In the genomic region with DNA sequence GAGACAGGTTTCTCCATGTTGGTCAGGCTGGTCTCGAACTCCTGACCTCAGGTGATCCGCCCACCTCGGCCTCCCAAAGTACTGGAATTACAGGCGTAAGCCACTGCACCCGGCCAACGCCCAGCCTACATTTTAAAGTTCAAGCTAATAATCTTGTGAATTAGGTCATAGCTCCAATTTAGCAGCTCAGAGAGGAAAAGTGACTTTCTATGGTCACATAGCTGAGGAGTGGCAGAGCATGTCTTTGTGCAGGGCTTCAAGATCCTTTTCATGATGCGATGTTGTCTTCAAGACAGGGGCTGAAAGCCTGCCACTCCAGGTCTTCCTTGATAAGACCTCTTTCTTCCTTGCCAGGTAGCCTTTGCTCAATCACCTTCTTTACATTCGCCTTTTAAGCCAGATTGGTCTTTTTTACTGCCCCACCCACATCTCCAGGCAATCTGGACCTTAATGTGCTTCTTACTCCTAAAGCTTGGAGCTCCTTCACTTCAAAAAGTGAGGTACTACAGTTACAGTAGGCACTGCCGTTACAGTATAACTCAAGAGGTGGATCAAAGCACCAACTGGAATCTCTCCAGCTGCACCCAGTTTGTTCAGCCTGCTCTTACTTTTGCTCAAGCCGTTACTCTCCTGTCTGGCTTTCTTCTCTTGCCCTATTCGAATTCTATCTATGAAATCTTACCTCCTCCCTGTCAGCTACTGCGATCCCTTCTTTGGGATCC, we compare ENCODE assay signal across 16 cellular contexts. TPM values are rescaled to one million over a fixed set of nuclear protein-coding genes. Genes with fewer than 3 reads are reported as not detected.
DNase-seq lines count a peak whose midpoint lies in the region; ATAC-seq and TF ChIP-seq lines count a peak whose summit lies in the region.
"Had no signal": no experiment of that assay in that cellular context is flagged by ENCODE, and none has a peak within 500 bp of the region (broad histone marks: within the 10 kb centered on the region; RNA-seq: fewer than 3 reads in every experiment).

No MANE protein-coding gene starts in this region.

- H3K27ac ChIP-seq in CD4-positive, alpha-beta memory T cell (ENCODE audit: low read depth, low read length) = no peak overlapping the region
- peak overlapping the region; percentile 98 for H3K27ac ChIP-seq in neural cell (ENCODE audit: low read length)
- H3K27ac ChIP-seq in CD8-positive, alpha-beta T cell (ENCODE audit: low read depth, low read length) = no peak overlapping the region

- H3K4me3 Mint-ChIP-seq in CD4-positive, alpha-beta memory T cell = no peak overlapping the region
- no peak overlapping the region for H3K4me3 Mint-ChIP-seq in endothelial cell (ENCODE audit: unreplicated experiment)
- no peak overlapping the region for H3K4me3 Mint-ChIP-seq in CD8-positive, alpha-beta T cell
- H3K4me3 Mint-ChIP-seq: CD4-positive, CD25-positive, alpha-beta regulatory T cell; H9 had no signal

- H3K79me2 ChIP-seq in neural cell (replicated peaks; ENCODE audit: insufficient read depth, low read length) = peaks cover 5% of the 10 kb centered on the region

- H3K9me2 ChIP-seq in neural cell (ENCODE audit: insufficient read depth, low read length) = no peaks in the 10 kb centered on the region

- no peaks in the 10 kb centered on the region for H4K20me1 ChIP-seq in neural cell (ENCODE audit: insufficient read depth)

- H3K4me3 ChIP-seq in CD4-positive, alpha-beta memory T cell (ENCODE audit: low read length in 2 of 2) = no peak overlapping the region
- H3K4me3 ChIP-seq in neural cell (ENCODE audit: low read length) = no peak overlapping the region
- H3K4me3 ChIP-seq in CD8-positive, alpha-beta T cell (ENCODE audit: low read depth, low read length) = no peak overlapping the region

- peaks cover 13 to 33% (median 22%) of the 10 kb centered on the region in 4 donors for H3K4me1 Mint-ChIP-seq in CD4-positive, alpha-beta memory T cell
- H3K4me1 Mint-ChIP-seq in endothelial cell (ENCODE audit: unreplicated experiment) = peaks cover 16% of the 10 kb centered on the region
- peaks cover 12% of the 10 kb centered on the region for H3K4me1 Mint-ChIP-seq in CD8-positive, alpha-beta T cell (ENCODE audit: low read depth)

- no peaks in the 10 kb centered on the region for H3K27me3 ChIP-seq in CD4-positive, alpha-beta memory T cell (ENCODE audit: insufficient read depth, low read length)
- no peaks in the 10 kb centered on the region for H3K27me3 ChIP-seq in neural cell (ENCODE audit: insufficient read depth, low read depth, low read length)
- H3K27me3 ChIP-seq in CD8-positive, alpha-beta T cell (ENCODE audit: insufficient read depth, low read length) = no peaks in the 10 kb centered on the region

- TF ChIP-seq EP300 in neural cell (conservative IDR thresholded peaks at IDR 0.05; ENCODE audit: poor library complexity, severe bottlenecking) = no peak

- ATAC-seq in HG02623 (IDR thresholded peaks at IDR 0.05; ENCODE audit: unreplicated experiment) (no peak), HG02763 (IDR thresholded peaks at IDR 0.05; ENCODE audit: unreplicated experiment) (no peak)
- ATAC-seq in CD8-positive, alpha-beta T cell = no peak

- DNase-seq in ACHN (peak; percentile 50), endothelial cell (ENCODE audit: low spot score) (no peak)
- no peak for DNase-seq in CD4-positive, alpha-beta memory T cell
- no peak for DNase-seq in CD8-positive, alpha-beta T cell
- DNase-seq: AML-193; Calu3; CD4-positive, CD25-positive, alpha-beta regulatory T cell; DMS53; H9; NCI-H1417 treated with DMSO at 0.1 percent for 48 hours; NCI-H2029 treated with DMSO at 0.1 percent for 48 hours; NCI-H510A; NCI-H82 had no signal

- no peaks in the 10 kb centered on the region for H3K27me3 Mint-ChIP-seq in CD4-positive, alpha-beta memory T cell
- peaks cover 5% of the 10 kb centered on the region for H3K27me3 Mint-ChIP-seq in endothelial cell (ENCODE audit: unreplicated experiment)
- H3K27me3 Mint-ChIP-seq in CD8-positive, alpha-beta T cell (ENCODE audit: low read depth) = no peaks in the 10 kb centered on the region

- no peak overlapping the region for H3K9ac ChIP-seq in neural cell (ENCODE audit: low read length)

- TF ChIP-seq RAD21 in neural cell (conservative IDR thresholded peaks at IDR 0.05) = no peak

- in situ Hi-C loops in ACHN (cut with HindIII; ENCODE audit: low pct_ligation_motif_present, low pct_unique_long_range_greater_than_20kb, low sequenced_read_pairs) = loop anchor here (25.0 kb wide), 1 partner anchor 300 kb away; a partner anchor contains a TSS

- POLR2A ChIA-PET in CD4-positive, alpha-beta memory T cell (lab: Charles Lee; ENCODE audit: partially characterized antibody) = no interaction called here
- POLR2A ChIA-PET in CD8-positive, alpha-beta T cell (lab: Charles Lee) = no interaction called here

- H3K4me1 ChIP-seq in CD4-positive, alpha-beta memory T cell (ENCODE audit: insufficient read depth, low read length) = peaks cover 26% of the 10 kb centered on the region
- no peaks in the 10 kb centered on the region for H3K4me1 ChIP-seq in CD8-positive, alpha-beta T cell (ENCODE audit: insufficient read depth, low read length)

- no peaks in the 10 kb centered on the region for H3F3A ChIP-seq in neural cell (ENCODE audit: insufficient read depth, low read length, poor library complexity, severe bottlenecking)

- peaks cover 0 to 2% (median 0%) of the 10 kb centered on the region in 8 donors for H3K9me3 Mint-ChIP-seq in CD4-positive, alpha-beta memory T cell
- no peaks in the 10 kb centered on the region for H3K9me3 Mint-ChIP-seq in endothelial cell (ENCODE audit: unreplicated experiment)
- no peaks in the 10 kb centered on the region for H3K9me3 Mint-ChIP-seq in CD8-positive, alpha-beta T cell
- H3K9me3 Mint-ChIP-seq: CD4-positive, CD25-positive, alpha-beta regulatory T cell; H9 had no signal

- CTCF ChIA-PET in CD4-positive, alpha-beta memory T cell (lab: Charles Lee; ENCODE audit: partially characterized antibody) = interaction anchor here (2.0 to 10.4 kb wide), 2 partner anchors 6 to 297 kb away, joined by 6 to 95 read pairs; no protein-coding TSS in a partner anchor
- CTCF ChIA-PET in CD8-positive, alpha-beta T cell (lab: Charles Lee) = interaction anchor here (1.0 to 3.9 kb wide), 3 partner anchors 8 to 17 kb away, joined by 3 to 21 read pairs (median 3); no protein-coding TSS in a partner anchor

- no peaks in the 10 kb centered on the region for H3K36me3 ChIP-seq in CD4-positive, alpha-beta memory T cell (ENCODE audit: insufficient read depth, low read length)
- peaks cover 3% of the 10 kb centered on the region for H3K36me3 ChIP-seq in neural cell (ENCODE audit: insufficient read depth, low read length)
- no peaks in the 10 kb centered on the region for H3K36me3 ChIP-seq in CD8-positive, alpha-beta T cell (ENCODE audit: insufficient read depth, low read length)

- H3K9me3 ChIP-seq in CD4-positive, alpha-beta memory T cell (ENCODE audit: control insufficient read depth in 1 of 2, low read length in 2 of 2) = no peaks in the 10 kb centered on the region
- no peaks in the 10 kb centered on the region for H3K9me3 ChIP-seq in neural cell (ENCODE audit: low read length)
- H3K9me3 ChIP-seq in CD8-positive, alpha-beta T cell (ENCODE audit: low read length) = no peaks in the 10 kb centered on the region

- intact Hi-C loops in CD4-positive, alpha-beta memory T cell (cut with micrococcal nuclease) = no loop called here
- intact Hi-C loops in CD8-positive, alpha-beta T cell (cut with DNase I, micrococcal nuclease) = no loop called here

- no peak overlapping the region for H3K4me2 ChIP-seq in neural cell (ENCODE audit: low read length)

- TF ChIP-seq CTCF in endothelial cell (IDR thresholded peaks at IDR 0.05; ENCODE audit: unreplicated experiment) = no peak
- no peak for TF ChIP-seq CTCF in neural cell (IDR thresholded peaks at IDR 0.05; ENCODE audit: poor library complexity, severe bottlenecking)
- no peak for TF ChIP-seq CTCF in CD8-positive, alpha-beta T cell (IDR thresholded peaks at IDR 0.05)

- H2AFZ ChIP-seq in neural cell (ENCODE audit: low read depth, low read length) = no peak overlapping the region

- peaks cover 5% of the 10 kb centered on the region in 2 donors for H3K36me3 Mint-ChIP-seq in CD4-positive, alpha-beta memory T cell
- peaks cover 11% of the 10 kb centered on the region for H3K36me3 Mint-ChIP-seq in endothelial cell (ENCODE audit: low read depth, unreplicated experiment)
- peaks cover 5% of the 10 kb centered on the region for H3K36me3 Mint-ChIP-seq in CD8-positive, alpha-beta T cell

- H3K27ac Mint-ChIP-seq in CD4-positive, alpha-beta memory T cell = peak overlapping the region in 5 of 7 donors; percentile 9 to 68 (median 33)
- H3K27ac Mint-ChIP-seq in endothelial cell (ENCODE audit: unreplicated experiment) = peak overlapping the region; percentile 95
- H3K27ac Mint-ChIP-seq in CD8-positive, alpha-beta T cell = no peak overlapping the region

TF ChIP-seq in neural cell, 6 proteins besides CTCF, POLR2A, EP300 and RAD21:
- no peak for TF ChIP-seq SMC3 (conservative IDR thresholded peaks at IDR 0.05; ENCODE audit: poor library complexity)
- TF ChIP-seq POLR2AphosphoS5 (IDR thresholded peaks at IDR 0.05) = peak; percentile 16
TF ChIP-seq in neural cell: peak in this region for 1.

RNA-seq across cellular contexts. Expression of a gene that starts 18.2 kb away (rescaled TPM):
- total RNA-seq in CD4-positive, alpha-beta memory T cell = 10 to 100 TPM; 48.0 to 57.0 TPM
- polyA plus RNA-seq in CD4-positive, alpha-beta memory T cell = 100 to 1,000 TPM in 1 of 2 donors, 10 to 100 TPM in 1; 99.3 to 126 TPM
- total RNA-seq in endothelial cell (ENCODE audit: unreplicated experiment) = 285 TPM
- polyA plus RNA-seq in neural cell = 298 and 300 TPM in 2 replicates
- polyA minus RNA-seq in neural cell = 214 and 224 TPM in 2 replicates
- total RNA-seq in CD8-positive, alpha-beta T cell = 10 to 100 TPM; 22.4 to 24.3 TPM
